Comparison of ENCODE assay signal across 9 cellular contexts in the genomic region with DNA sequence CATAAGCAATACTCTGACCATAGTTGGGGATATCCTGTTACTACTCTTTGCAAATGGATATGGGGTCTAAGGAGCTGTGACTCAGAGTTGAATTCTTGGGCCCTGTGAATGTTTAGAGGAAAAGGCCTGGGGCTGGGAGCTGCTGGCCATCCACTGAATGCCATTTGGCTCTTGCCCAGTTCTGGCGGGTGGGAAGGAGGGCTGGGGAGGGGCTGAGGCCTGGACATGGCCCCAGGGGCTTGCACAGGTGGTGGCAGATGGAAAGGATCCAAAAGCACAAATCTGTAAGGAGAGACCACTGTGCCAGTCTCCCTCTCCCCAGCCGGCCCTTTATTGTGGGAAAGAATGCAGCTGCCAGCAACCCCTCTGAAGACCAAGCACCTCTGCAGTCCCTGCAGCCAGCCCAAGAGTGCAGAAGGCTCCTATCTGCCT. TPM values are rescaled to one million over a fixed set of nuclear protein-coding genes. Genes with fewer than 3 reads are reported as not detected.
A peak's percentile ranks its signal among the peaks of the same experiment; 100 is the strongest.
DNase-seq lines count a peak whose midpoint lies in the region; ATAC-seq, FAIRE-seq and TF ChIP-seq lines count a peak whose summit lies in the region.
"Had no signal": no experiment of that assay in that cellular context is flagged by ENCODE, and none has a peak within 500 bp of the region (broad histone marks: within the 10 kb centered on the region; RNA-seq: fewer than 3 reads in every experiment).

No MANE protein-coding gene starts in this region.

- peaks cover 67% of the 10 kb centered on the region for H3K27me3 Mint-ChIP-seq in activated CD8-positive, alpha-beta memory T cell treated with anti-CD3 and anti-CD28 coated beads, Interleukin-2, amount 10 ng/mL, durations not matched to agents 7 days and 5 days

- no peaks in the 10 kb centered on the region for H3K27me3 ChIP-seq in tibial artery
- no peaks in the 10 kb centered on the region for H3K27me3 ChIP-seq in small intestine (ENCODE audit: control insufficient read depth in 2 of 2, insufficient read depth in 2 of 2, low read length in 2 of 2)

- intact Hi-C loops in tibial artery (cut with DNase I; ENCODE audit: low total_unique reads) = no loop called here

- H3K36me3 Mint-ChIP-seq in activated CD8-positive, alpha-beta memory T cell treated with anti-CD3 and anti-CD28 coated beads, Interleukin-2, amount 10 ng/mL, durations not matched to agents 7 days and 5 days = no peaks in the 10 kb centered on the region

- ATAC-seq in activated CD8-positive, alpha-beta memory T cell treated with anti-CD3 and anti-CD28 coated beads, Interleukin-2, amount 10 ng/mL, durations not matched to agents 7 days and 5 days = no peak
- ATAC-seq: left cardiac atrium had no signal

- H3K4me1 ChIP-seq in tibial artery = peaks cover 8 to 99% (median 80%) of the 10 kb centered on the region in 4 donors
- H3K4me1 ChIP-seq in small intestine (ENCODE audit: control insufficient read depth in 2 of 2, insufficient read depth in 1 of 2, low read depth in 1 of 2, low read length in 1 of 2) = peaks cover 9 to 11% of the 10 kb centered on the region in 2 donors

- FAIRE-seq in small intestine (lab: Jason Lieb, UNC) = no peak

- H3K4me3 ChIP-seq in tibial artery (no peak overlapping the region), small intestine (ENCODE audit: low read depth in 1 of 2, low read length in 2 of 2) (no peak overlapping the region)

- CTCF ChIA-PET in activated CD8-positive, alpha-beta memory T cell treated with anti-CD3 and anti-CD28 coated beads, Interleukin-2, amount 10 ng/mL, durations not matched to agents 7 days and 5 days (lab: Charles Lee) = interaction anchor here (1.3 kb wide), 1 partner anchor 10 kb away, joined by 4 read pairs; no protein-coding TSS in a partner anchor

- TF ChIP-seq CTCF in tibial artery (IDR thresholded peaks at IDR 0.05) = no peak

- H3K4me3 Mint-ChIP-seq in activated CD8-positive, alpha-beta memory T cell treated with anti-CD3 and anti-CD28 coated beads, Interleukin-2, amount 10 ng/mL, durations not matched to agents 7 days and 5 days = no peak overlapping the region

- TF ChIP-seq POLR2A in erythroblast (IDR thresholded peaks at IDR 0.05; ENCODE audit: low read length) = no peak

- peak; percentile 62 for DNase-seq in NCI-H2107 treated with DMSO at 0.1 percent for 48 hours (lab: John Stamatoyannopoulos, UW; ENCODE audit: unreplicated experiment)
- no peak for DNase-seq in NCI-H2107 (lab: John Stamatoyannopoulos, UW)
- DNase-seq in amniotic stem cell (lab: John Stamatoyannopoulos, UW) = peak; percentile 36
- peak; percentile 84 for DNase-seq in iris pigment epithelial cell (ENCODE audit: low read depth)
- DNase-seq in tibial artery = no peak
- no peak for DNase-seq in erythroblast (lab: John Stamatoyannopoulos, UW)
- DNase-seq in small intestine = no peak
- no peak for DNase-seq in activated CD8-positive, alpha-beta memory T cell treated with anti-CD3 and anti-CD28 coated beads, Interleukin-2, amount 10 ng/mL, durations not matched to agents 7 days and 5 days
- DNase-seq: left cardiac atrium had no signal

- H3K27ac Mint-ChIP-seq in activated CD8-positive, alpha-beta memory T cell treated with anti-CD3 and anti-CD28 coated beads, Interleukin-2, amount 10 ng/mL, durations not matched to agents 7 days and 5 days = no peak overlapping the region

- peak overlapping the region; percentile 73 to 86 for H3K27ac ChIP-seq in tibial artery
- no peak overlapping the region for H3K27ac ChIP-seq in small intestine (ENCODE audit: low read depth in 1 of 2, low read length in 1 of 2)

- H3K9me3 ChIP-seq in tibial artery = no peaks in the 10 kb centered on the region
- no peaks in the 10 kb centered on the region for H3K9me3 ChIP-seq in small intestine (ENCODE audit: control insufficient read depth, low read depth)

- peaks cover 15% of the 10 kb centered on the region for H3K4me1 Mint-ChIP-seq in activated CD8-positive, alpha-beta memory T cell treated with anti-CD3 and anti-CD28 coated beads, Interleukin-2, amount 10 ng/mL, durations not matched to agents 7 days and 5 days

- H3K36me3 ChIP-seq in tibial artery = no peaks in the 10 kb centered on the region
- no peaks in the 10 kb centered on the region for H3K36me3 ChIP-seq in small intestine (ENCODE audit: control insufficient read depth in 2 of 2, insufficient read depth in 2 of 2, low read length in 2 of 2)

- no peaks in the 10 kb centered on the region for H3K9me3 Mint-ChIP-seq in activated CD8-positive, alpha-beta memory T cell treated with anti-CD3 and anti-CD28 coated beads, Interleukin-2, amount 10 ng/mL, durations not matched to agents 7 days and 5 days (ENCODE audit: low read depth)

- 42 to 68% (median 63%) methylated on average over 2 of the region's 2 CpGs for WGBS in small intestine, 3 donors

RNA-seq across cellular contexts. Expression of gene PLXNA2, which starts 12.2 kb away (rescaled TPM):
- polyA plus RNA-seq in small intestine = 10 to 100 TPM; 10.7 to 17.8 (median 12.5) TPM
- total RNA-seq in activated CD8-positive, alpha-beta memory T cell treated with anti-CD3 and anti-CD28 coated beads, Interleukin-2, amount 10 ng/mL, durations not matched to agents 7 days and 5 days = under 1 TPM; 0.15 to 0.26 TPM

Comparison
In these comparisons a context has a peak if more than half of its experiments do, and no peak if none do; other contexts are left out.
1. DNase-seq: peak in NCI-H2107 treated with DMSO at 0.1 percent for 48 hours (single experiment), amniotic stem cell (single experiment) and iris pigment epithelial cell (single experiment); none in NCI-H2107 (single experiment), tibial artery (0 of 2), erythroblast (0 of 2), small intestine (single experiment) and activated CD8-positive, alpha-beta memory T cell treated with anti-CD3 and anti-CD28 coated beads, Interleukin-2, amount 10 ng/mL, durations not matched to agents 7 days and 5 days (single experiment).
2. H3K27ac ChIP-seq: peak in tibial artery (2 of 2); none in small intestine (0 of 2).